Comparison of ENCODE assay signal across 16 cellular contexts in the genomic region with DNA sequence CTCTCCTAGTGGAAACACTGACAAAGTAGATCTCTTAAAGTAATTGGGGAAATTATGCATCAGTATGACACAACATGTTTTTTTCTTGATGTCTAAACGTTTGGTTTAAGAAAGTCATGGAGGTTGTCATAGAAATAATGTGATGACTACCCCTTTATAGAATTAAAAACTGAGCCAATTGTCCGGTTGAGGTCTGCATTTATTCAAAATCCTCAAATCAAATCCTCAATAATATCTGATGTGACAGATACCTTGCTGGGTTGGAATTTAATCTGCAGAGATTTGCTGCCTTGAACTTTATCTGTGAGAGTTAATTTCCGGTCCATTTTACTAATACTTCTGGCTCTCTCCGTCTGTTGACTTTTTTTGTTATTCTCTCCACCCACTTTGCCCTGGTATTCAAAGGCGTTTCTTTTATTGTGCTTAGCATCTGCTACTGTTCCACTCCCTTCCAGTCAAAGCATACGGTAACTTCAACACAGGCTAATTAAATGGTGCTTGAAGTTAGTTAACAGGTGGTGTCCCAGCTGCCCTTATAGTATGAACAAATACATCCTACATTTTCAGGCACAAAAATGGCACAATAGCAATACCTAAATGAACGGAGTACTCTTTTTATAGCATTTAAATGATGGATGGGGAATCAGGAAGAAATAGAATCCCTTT.
DNase-seq lines count a peak whose midpoint lies in the region; ATAC-seq and TF ChIP-seq lines count a peak whose summit lies in the region.
"Had no signal": no experiment of that assay in that cellular context is flagged by ENCODE, and none has a peak within 500 bp of the region (broad histone marks: within the 10 kb centered on the region; RNA-seq: fewer than 3 reads in every experiment).

No MANE protein-coding gene starts in this region.

- intact Hi-C loops in CD8-positive, alpha-beta T cell (cut with DNase I, micrococcal nuclease): no loop called here

- H3K27me3 ChIP-seq in Peyer's patch: no peaks in the 10 kb centered on the region
- no peaks in the 10 kb centered on the region for H3K27me3 ChIP-seq in CD8-positive, alpha-beta T cell (ENCODE audit: insufficient read depth, low read length)

- H3K4me3 ChIP-seq in Peyer's patch: no peak overlapping the region
- H3K4me3 ChIP-seq in CD8-positive, alpha-beta T cell (ENCODE audit: low read depth, low read length): no peak overlapping the region
- H3K4me3 ChIP-seq: A549 had no signal

- CTCF ChIA-PET in CD8-positive, alpha-beta T cell (lab: Charles Lee): no interaction called here

- no peak overlapping the region for H3K4me3 Mint-ChIP-seq in CD8-positive, alpha-beta T cell
- H3K4me3 Mint-ChIP-seq: activated CD4-positive, alpha-beta T cell treated with anti-CD3 and anti-CD28 coated beads for 36 hours; activated naive CD8-positive, alpha-beta T cell treated with anti-CD3 and anti-CD28 coated beads for 36 hours had no signal

- POLR2A ChIA-PET in CD8-positive, alpha-beta T cell (lab: Charles Lee): no interaction called here

- no peak overlapping the region for H3K27ac ChIP-seq in Peyer's patch
- no peak overlapping the region for H3K27ac ChIP-seq in CD8-positive, alpha-beta T cell (ENCODE audit: low read depth, low read length)
- H3K27ac ChIP-seq: A549, RWPE1 had no signal

- no peak for ATAC-seq in CD8-positive, alpha-beta T cell
- ATAC-seq: A549; activated CD4-positive, alpha-beta T cell treated with anti-CD3 and anti-CD28 coated beads for 36 hours; left ventricle myocardium superior had no signal

- no peaks in the 10 kb centered on the region for H3K4me1 Mint-ChIP-seq in CD8-positive, alpha-beta T cell (ENCODE audit: low read depth)
- H3K4me1 Mint-ChIP-seq: activated CD4-positive, alpha-beta T cell treated with anti-CD3 and anti-CD28 coated beads for 36 hours; activated naive CD8-positive, alpha-beta T cell treated with anti-CD3 and anti-CD28 coated beads for 36 hours had no signal

- peaks cover 14% of the 10 kb centered on the region for H3K9me3 Mint-ChIP-seq in CD8-positive, alpha-beta T cell
- H3K9me3 Mint-ChIP-seq: activated naive CD8-positive, alpha-beta T cell treated with anti-CD3 and anti-CD28 coated beads for 36 hours had no signal

- no peaks in the 10 kb centered on the region for H3K36me3 Mint-ChIP-seq in CD8-positive, alpha-beta T cell
- H3K36me3 Mint-ChIP-seq: activated naive CD8-positive, alpha-beta T cell treated with anti-CD3 and anti-CD28 coated beads for 36 hours had no signal

- no peak for TF ChIP-seq POLR2A in Peyer's patch (IDR thresholded peaks at IDR 0.05)

- no peak for TF ChIP-seq CTCF in Peyer's patch (IDR thresholded peaks at IDR 0.05)
- no peak for TF ChIP-seq CTCF in CD8-positive, alpha-beta T cell (IDR thresholded peaks at IDR 0.05)

- DNase-seq in A172 (ENCODE audit: low spot score) (peak; percentile 0), HS-5 (ENCODE audit: low read depth) (peak; percentile 22), NCI-H748 (lab: John Stamatoyannopoulos, UW; ENCODE audit: unreplicated experiment) (peak; percentile 66), fibroblast of peridontal ligament (ENCODE audit: extremely low read depth) (peak; percentile 49), Peyer's patch (no peak), cerebellum (ENCODE audit: low spot score) (no peak)
- no peak for DNase-seq in stimulated activated CD8-positive, alpha-beta memory T cell treated with anti-CD3 and anti-CD28 coated beads, Interleukin-4, amount 100 ng/mL, for 48 hours
- no peak for DNase-seq in CD8-positive, alpha-beta T cell
- DNase-seq: activated CD4-positive, alpha-beta T cell treated with anti-CD3 and anti-CD28 coated beads for 36 hours; activated naive CD8-positive, alpha-beta T cell treated with anti-CD3 and anti-CD28 coated beads for 36 hours; activated T-cell treated with anti-CD3 and anti-CD28 coated beads for 4 hours; left ventricle myocardium superior; NCI-H526; stimulated activated CD4-positive, alpha-beta T cell treated with anti-CD3 and anti-CD28 coated beads, Interleukin-4, amount 100 ng/mL, for 1 hour had no signal

- no peaks in the 10 kb centered on the region for H3K36me3 ChIP-seq in Peyer's patch
- H3K36me3 ChIP-seq in CD8-positive, alpha-beta T cell (ENCODE audit: insufficient read depth, low read length): no peaks in the 10 kb centered on the region

- no peaks in the 10 kb centered on the region for H3K9me3 ChIP-seq in Peyer's patch
- no peaks in the 10 kb centered on the region for H3K9me3 ChIP-seq in CD8-positive, alpha-beta T cell (ENCODE audit: low read length)
- H3K9me3 ChIP-seq: A549 had no signal

- no peaks in the 10 kb centered on the region for H3K4me1 ChIP-seq in Peyer's patch
- no peaks in the 10 kb centered on the region for H3K4me1 ChIP-seq in CD8-positive, alpha-beta T cell (ENCODE audit: insufficient read depth, low read length)
- H3K4me1 ChIP-seq: A549 had no signal

- no peaks in the 10 kb centered on the region for H3K27me3 Mint-ChIP-seq in CD8-positive, alpha-beta T cell (ENCODE audit: low read depth)
- H3K27me3 Mint-ChIP-seq: activated CD4-positive, alpha-beta T cell treated with anti-CD3 and anti-CD28 coated beads for 36 hours; activated naive CD8-positive, alpha-beta T cell treated with anti-CD3 and anti-CD28 coated beads for 36 hours had no signal

- H3K27ac Mint-ChIP-seq in CD8-positive, alpha-beta T cell: no peak overlapping the region
- H3K27ac Mint-ChIP-seq: activated CD4-positive, alpha-beta T cell treated with anti-CD3 and anti-CD28 coated beads for 36 hours; activated naive CD8-positive, alpha-beta T cell treated with anti-CD3 and anti-CD28 coated beads for 36 hours had no signal

Comparison
In these comparisons a context has a peak if more than half of its experiments do, and no peak if none do; other contexts are left out.
1. DNase-seq: peak in A172 (single experiment), HS-5 (single experiment), NCI-H748 (single experiment) and fibroblast of peridontal ligament (single experiment); none in stimulated activated CD8-positive, alpha-beta memory T cell treated with anti-CD3 and anti-CD28 coated beads, Interleukin-4, amount 100 ng/mL, for 48 hours (single experiment), Peyer's patch (0 of 3), CD8-positive, alpha-beta T cell (0 of 7) and cerebellum (single experiment).